ENCODE assay signal across 8 cellular contexts in the genomic region with DNA sequence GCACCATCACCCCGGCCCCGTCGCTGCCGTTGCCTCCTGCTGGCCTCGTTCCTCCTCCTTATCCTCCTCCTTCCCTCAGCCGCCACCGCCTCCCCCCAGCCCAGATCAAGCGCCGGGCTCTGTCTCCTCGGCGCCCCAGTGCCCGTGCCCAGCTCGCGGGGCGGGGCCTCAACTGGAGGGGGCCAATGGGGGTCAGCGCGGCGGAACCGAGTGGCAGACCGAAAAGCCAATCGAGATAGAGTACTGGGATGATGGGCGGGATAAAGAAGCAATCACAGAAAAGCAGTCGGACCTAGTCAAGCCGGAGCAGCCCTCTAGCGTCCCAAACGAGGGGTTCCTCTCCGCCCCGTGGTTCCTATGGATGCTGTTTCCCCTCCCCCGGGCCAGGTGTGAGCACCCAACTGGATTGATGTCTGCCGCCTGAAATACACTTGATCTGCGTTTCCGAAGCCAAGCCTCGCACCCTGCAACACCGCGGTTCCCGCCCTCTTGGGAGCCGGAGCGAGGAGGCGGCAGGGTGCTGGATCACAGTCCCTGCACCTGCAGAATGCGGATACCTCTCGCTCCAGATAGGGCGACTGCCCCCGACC. TPM values are rescaled to one million over a fixed set of nuclear protein-coding genes. Genes with fewer than 3 reads are reported as not detected.
DNase-seq lines count a peak whose midpoint lies in the region; ATAC-seq and TF ChIP-seq lines count a peak whose summit lies in the region.

A gene (minus strand): TSS at position 121 of the 590 bp plus-strand sequence.

- H3K9ac ChIP-seq in colonic mucosa (ENCODE audit: low read depth in 2 of 2, low read length in 2 of 2), result peak within 1 kb of the TSS in 1 of 2 donors; percentile 81

- H3K4me3 ChIP-seq in A673 (ENCODE audit: low read depth, low read length, poor library complexity, severe bottlenecking) (peak within 1 kb of the TSS; percentile 59), colonic mucosa (peak within 1 kb of the TSS; percentile 71)

- POLR2A ChIA-PET in A673 (lab: Charles Lee; ENCODE audit: low non-redundant PET), result interaction anchor here (0.6 kb wide), 1 partner anchor 30 kb away, joined by 3 read pairs; no protein-coding TSS in a partner anchor

- H3K4me3 Mint-ChIP-seq in activated CD4-positive, alpha-beta T cell treated with anti-CD3 and anti-CD28 coated beads, Interleukin-2, amount 10 ng/mL, durations not matched to agents 24 days and 14 days, result peak within 1 kb of the TSS; percentile 83

- H3K4me1 ChIP-seq in A673 (ENCODE audit: insufficient read depth, low read length, poor library complexity, severe bottlenecking) (peaks cover 11% of the 10 kb centered on the region), colonic mucosa (no peaks in the 10 kb centered on the region)

- H3K4me1 Mint-ChIP-seq in activated CD4-positive, alpha-beta T cell treated with anti-CD3 and anti-CD28 coated beads, Interleukin-2, amount 10 ng/mL, durations not matched to agents 24 days and 14 days, result peaks cover 14% of the 10 kb centered on the region

- intact Hi-C loops in A673 (cut with micrococcal nuclease; ENCODE audit: unreplicated experiment), result no loop called here
- intact Hi-C loops in activated CD4-positive, alpha-beta T cell treated with anti-CD3 and anti-CD28 coated beads, Interleukin-2, amount 10 ng/mL, durations not matched to agents 24 days and 14 days (cut with micrococcal nuclease), result no loop called here
- intact Hi-C loops in colonic mucosa (cut with DNase I), result no loop called here

- CTCF ChIA-PET in A673 (lab: Charles Lee), result interaction anchor here (0.6 to 0.9 kb wide), 3 partner anchors 256 to 1264 kb away, joined by 3 to 7 read pairs (median 4); a partner anchor contains a TSS

- no peaks in the 10 kb centered on the region for H3K9me3 Mint-ChIP-seq in activated CD4-positive, alpha-beta T cell treated with anti-CD3 and anti-CD28 coated beads, Interleukin-2, amount 10 ng/mL, durations not matched to agents 24 days and 14 days

- ATAC-seq in GM18870 (IDR thresholded peaks at IDR 0.05; ENCODE audit: unreplicated experiment), result peak; percentile 92
- peak; percentile 94 for ATAC-seq in HG03135 (IDR thresholded peaks at IDR 0.05; ENCODE audit: unreplicated experiment)

- no TSS peak for BruUV-seq in A673 (replicated peaks; lab: Mats Ljungman, UMichigan)

- H3K27me3 Mint-ChIP-seq in activated CD4-positive, alpha-beta T cell treated with anti-CD3 and anti-CD28 coated beads, Interleukin-2, amount 10 ng/mL, durations not matched to agents 24 days and 14 days, result peaks cover 68% of the 10 kb centered on the region

- TF ChIP-seq CTCF in A673 (conservative IDR thresholded peaks at IDR 0.05; ENCODE audit: low read depth, low read length) (peak; percentile 41), colonic mucosa (IDR thresholded peaks at IDR 0.05) (peak; percentile 26)

- peak; percentile 97 for DNase-seq in A673 (ENCODE audit: low spot score)
- peak; percentile 97 for DNase-seq in NCI-H345 (lab: John Stamatoyannopoulos, UW)
- peak; percentile 94 for DNase-seq in activated CD4-positive, alpha-beta T cell treated with anti-CD3 and anti-CD28 coated beads, Interleukin-2, amount 10 ng/mL, durations not matched to agents 24 days and 14 days
- peak; percentile 93 for DNase-seq in colonic mucosa
- peak; percentile 96 for DNase-seq in kidney tubule cell (ENCODE audit: low spot score)
- DNase-seq in stimulated activated CD4-positive, alpha-beta T cell treated with anti-CD3 and anti-CD28 coated beads, Interleukin-15, amount 100 ng/mL, for 48 hours (ENCODE audit: low read depth in 2 of 2), result peak; percentile 73 to 81

- no peaks in the 10 kb centered on the region for H3K9me3 ChIP-seq in A673 (ENCODE audit: low read depth, low read length, poor library complexity, severe bottlenecking)
- H3K9me3 ChIP-seq in colonic mucosa, result no peaks in the 10 kb centered on the region

- H3K27ac Mint-ChIP-seq in activated CD4-positive, alpha-beta T cell treated with anti-CD3 and anti-CD28 coated beads, Interleukin-2, amount 10 ng/mL, durations not matched to agents 24 days and 14 days, result no peak within 1 kb of the TSS

- no peaks in the 10 kb centered on the region for H3K36me3 Mint-ChIP-seq in activated CD4-positive, alpha-beta T cell treated with anti-CD3 and anti-CD28 coated beads, Interleukin-2, amount 10 ng/mL, durations not matched to agents 24 days and 14 days (ENCODE audit: low read depth)

- H3K27me3 ChIP-seq in A673 (replicated peaks; ENCODE audit: insufficient read depth, low read depth, low read length, poor library complexity), result peaks cover 6% of the 10 kb centered on the region
- peaks cover 7% of the 10 kb centered on the region for H3K27me3 ChIP-seq in colonic mucosa

- no peak within 1 kb of the TSS for H3K27ac ChIP-seq in A673 (ENCODE audit: low read depth, low read length, poor library complexity, severe bottlenecking)
- peak within 1 kb of the TSS; percentile 80 for H3K27ac ChIP-seq in colonic mucosa

- H3K36me3 ChIP-seq in A673 (ENCODE audit: insufficient read depth, low read length, poor library complexity, severe bottlenecking), result no peaks in the 10 kb centered on the region
- H3K36me3 ChIP-seq in colonic mucosa, result no peaks in the 10 kb centered on the region

RNA-seq across cellular contexts. Expression of the gene that starts here (rescaled TPM):
- total RNA-seq in A673 (2021) (2.6 and 3.3 TPM in 2 replicates), colonic mucosa (1 to 10 TPM; 2.9 to 3.4 TPM)
- total RNA-seq in activated CD4-positive, alpha-beta T cell treated with anti-CD3 and anti-CD28 coated beads, Interleukin-2, amount 10 ng/mL, durations not matched to agents 24 days and 14 days, result 0.09 TPM in 1 of 2 replicates, not detected in the other

Comparison
In these comparisons a context has a peak if more than half of its experiments do, and no peak if none do; other contexts are left out.
1. Peak in DNase-seq in activated CD4-positive, alpha-beta T cell treated with anti-CD3 and anti-CD28 coated beads, Interleukin-2, amount 10 ng/mL, durations not matched to agents 24 days and 14 days; RNA of the gene not detected or under 1 TPM.